Comparison of ENCODE assay signal across 8 cellular contexts in genomic region chr16:66954097-66954659, GRCh38. TPM values are rescaled to one million over a fixed set of nuclear protein-coding genes. Genes with fewer than 3 reads are reported as not detected.
DNase-seq lines count a peak whose midpoint lies in the region; ATAC-seq and TF ChIP-seq lines count a peak whose summit lies in the region.

No MANE protein-coding gene starts in this region.

- H3K4me3 Mint-ChIP-seq in naive thymus-derived CD8-positive, alpha-beta T cell: no peak overlapping the region
- no peak overlapping the region for H3K4me3 Mint-ChIP-seq in stimulated activated naive B cell treated with anti-CD40 and anti-IgM and Interleukin-4, amounts not matched to agents 10 μg/mL and 1 μg/mL and 100 μg/mL, for 72 hours

- no peak overlapping the region for H3K4me3 ChIP-seq in Jurkat, Clone E6-1 (ENCODE audit: low read length)
- H3K4me3 ChIP-seq in PC-3 (ENCODE audit: low read length) (no peak overlapping the region), esophagus squamous epithelium (no peak overlapping the region)

- CTCF ChIA-PET in PC-3 (lab: Charles Lee): interaction anchor here (0.5 to 0.6 kb wide), 5 partner anchors 9 to 466 kb away, joined by 3 to 12 read pairs (median 6); no protein-coding TSS in a partner anchor

- no peak overlapping the region for H3K27ac ChIP-seq in PC-3 (ENCODE audit: low read length)
- peak overlapping the region in 3 of 4 donors; percentile 11 to 68 (median 48) for H3K27ac ChIP-seq in esophagus squamous epithelium

- H3K27me3 Mint-ChIP-seq in naive thymus-derived CD8-positive, alpha-beta T cell: peaks cover 23 to 50% (median 37%) of the 10 kb centered on the region in 5 donors
- peaks cover 37 to 59% of the 10 kb centered on the region in 2 donors for H3K27me3 Mint-ChIP-seq in stimulated activated naive B cell treated with anti-CD40 and anti-IgM and Interleukin-4, amounts not matched to agents 10 μg/mL and 1 μg/mL and 100 μg/mL, for 72 hours

- no peak overlapping the region for H3K9ac ChIP-seq in PC-3 (ENCODE audit: low read length)

- H3K36me3 ChIP-seq in PC-3 (ENCODE audit: low read depth, low read length) (no peaks in the 10 kb centered on the region), esophagus squamous epithelium (no peaks in the 10 kb centered on the region)

- peak overlapping the region in 2 of 10 donors; percentile 41 to 59 for H3K27ac Mint-ChIP-seq in naive thymus-derived CD8-positive, alpha-beta T cell
- H3K27ac Mint-ChIP-seq in stimulated activated naive B cell treated with anti-CD40 and anti-IgM and Interleukin-4, amounts not matched to agents 10 μg/mL and 1 μg/mL and 100 μg/mL, for 72 hours: peak overlapping the region; percentile 37

- peaks cover 0 to 5% (median 0%) of the 10 kb centered on the region in 3 donors for H3K36me3 Mint-ChIP-seq in naive thymus-derived CD8-positive, alpha-beta T cell
- no peaks in the 10 kb centered on the region for H3K36me3 Mint-ChIP-seq in stimulated activated naive B cell treated with anti-CD40 and anti-IgM and Interleukin-4, amounts not matched to agents 10 μg/mL and 1 μg/mL and 100 μg/mL, for 72 hours

- POLR2A ChIA-PET in PC-3 (lab: Charles Lee; ENCODE audit: unreplicated experiment): no interaction called here
- POLR2A ChIA-PET in naive thymus-derived CD8-positive, alpha-beta T cell (lab: Charles Lee): interaction anchor here (1.3 kb wide), 1 partner anchor 20 kb away, joined by 3 read pairs; the partner anchor contains the start of gene CIAO2B

- H3K4me2 ChIP-seq in PC-3 (ENCODE audit: low read length): no peak overlapping the region

- H3K27me3 ChIP-seq in PC-3 (ENCODE audit: low read length) (no peaks in the 10 kb centered on the region), esophagus squamous epithelium (peaks cover 0 to 15% (median 0%) of the 10 kb centered on the region in 4 donors)

- H3F3A ChIP-seq in PC-3 (ENCODE audit: low read length, unreplicated experiment): no peaks in the 10 kb centered on the region

- no TSS peak for BruUV-seq in PC-3 (replicated peaks; lab: Mats Ljungman, UMichigan)

- ATAC-seq in PC-3 (peak; percentile 82), HG02852 (IDR thresholded peaks at IDR 0.05; ENCODE audit: unreplicated experiment) (no peak)
- ATAC-seq in naive thymus-derived CD8-positive, alpha-beta T cell: peak; percentile 85 to 99
- peak; percentile 79 to 90 for ATAC-seq in stimulated activated naive B cell treated with anti-CD40 and anti-IgM and Interleukin-4, amounts not matched to agents 10 μg/mL and 1 μg/mL and 100 μg/mL, for 72 hours (replicated peaks)

- peak overlapping the region; percentile 62 for H2AFZ ChIP-seq in PC-3 (ENCODE audit: low read length)

- peaks cover 10 to 13% (median 10%) of the 10 kb centered on the region in 4 donors for H3K4me1 Mint-ChIP-seq in naive thymus-derived CD8-positive, alpha-beta T cell
- H3K4me1 Mint-ChIP-seq in stimulated activated naive B cell treated with anti-CD40 and anti-IgM and Interleukin-4, amounts not matched to agents 10 μg/mL and 1 μg/mL and 100 μg/mL, for 72 hours: peaks cover 4 to 6% of the 10 kb centered on the region in 2 donors

- TF ChIP-seq POLR2A in esophagus squamous epithelium (IDR thresholded peaks at IDR 0.05): no peak

- no peaks in the 10 kb centered on the region for H3K9me2 ChIP-seq in PC-3 (replicated peaks; ENCODE audit: low read length)

- H3K4me1 ChIP-seq in PC-3 (ENCODE audit: insufficient read depth, low read length): no peaks in the 10 kb centered on the region
- H3K4me1 ChIP-seq in esophagus squamous epithelium: peaks cover 0 to 41% (median 10%) of the 10 kb centered on the region in 3 donors

- H3K9me3 ChIP-seq in PC-3 (ENCODE audit: low read length) (no peaks in the 10 kb centered on the region), esophagus squamous epithelium (no peaks in the 10 kb centered on the region)

- no peaks in the 10 kb centered on the region for H4K20me1 ChIP-seq in PC-3 (ENCODE audit: low read length)

- DNase-seq in ELR (ENCODE audit: low read depth) (peak; percentile 84), PC-3 (peak; percentile 81), esophagus squamous epithelium (lab: John Stamatoyannopoulos, UW) (no peak)
- DNase-seq in Jurkat, Clone E6-1 (ENCODE audit: low read depth, low spot score): peak; percentile 75
- DNase-seq in activated T-cell treated with anti-CD3 and anti-CD28 coated beads, Interleukin-2, amount 50 U/mL, for 1 hour: peak; percentile 79
- DNase-seq in naive thymus-derived CD8-positive, alpha-beta T cell: peak; percentile 49 to 81 (median 68)
- peak; percentile 58 for DNase-seq in stimulated activated naive B cell treated with anti-CD40 and anti-IgM and Interleukin-4, amounts not matched to agents 10 μg/mL and 1 μg/mL and 100 μg/mL, for 72 hours

- H3K9me3 Mint-ChIP-seq in naive thymus-derived CD8-positive, alpha-beta T cell: peaks cover 0 to 1% (median 0%) of the 10 kb centered on the region in 9 donors
- peaks cover 0 to 6% of the 10 kb centered on the region in 2 donors for H3K9me3 Mint-ChIP-seq in stimulated activated naive B cell treated with anti-CD40 and anti-IgM and Interleukin-4, amounts not matched to agents 10 μg/mL and 1 μg/mL and 100 μg/mL, for 72 hours

- intact Hi-C loops in PC-3 (cut with micrococcal nuclease) (loop anchor here (1.0 to 5.0 kb wide), 2 partner anchors 203 to 231 kb away; partner anchors contain the start of genes FBXL8 and TRADD), esophagus squamous epithelium (cut with DNase I) (no loop called here)

- WGBS in esophagus squamous epithelium, 2 donors: 8 to 15% methylated on average over 7 to 8 of the region's 8 CpGs

- TF ChIP-seq CTCF in PC-3 (conservative IDR thresholded peaks at IDR 0.05; ENCODE audit: low read depth, low read length) (peak; percentile 80), esophagus squamous epithelium (IDR thresholded peaks at IDR 0.05) (peak; percentile 84 to 90 (median 86))

- H3K79me2 ChIP-seq in PC-3 (ENCODE audit: low read length): no peaks in the 10 kb centered on the region

RNA-seq across cellular contexts. Expression of gene CES3, which starts 6.9 kb away (rescaled TPM):
- 7.8 TPM for polyA plus RNA-seq in Jurkat, Clone E6-1 (2012; ENCODE audit: insufficient read depth, insufficient read length)
- 0.26 and 0.58 TPM in 2 replicates for total RNA-seq in PC-3 (2014; rRNA removed)
- 1 to 10 TPM; 1.5 to 7.1 (median 3.6) TPM for total RNA-seq in esophagus squamous epithelium
- total RNA-seq in naive thymus-derived CD8-positive, alpha-beta T cell: under 1 TPM; 0.10 to 0.16 TPM
- not detected for polyA plus RNA-seq in naive thymus-derived CD8-positive, alpha-beta T cell

RNA-seq across cellular contexts. Expression of gene CES2, which starts 18.9 kb away (rescaled TPM):
- polyA plus RNA-seq in Jurkat, Clone E6-1 (2012; ENCODE audit: insufficient read depth, insufficient read length): 20.0 TPM
- total RNA-seq in PC-3 (2014; rRNA removed) (15.3 and 15.8 TPM in 2 replicates), esophagus squamous epithelium (100 to 1,000 TPM; 120 to 250 (median 170) TPM)
- total RNA-seq in naive thymus-derived CD8-positive, alpha-beta T cell: 10 to 100 TPM; 56.7 to 62.7 TPM
- polyA plus RNA-seq in naive thymus-derived CD8-positive, alpha-beta T cell: 10 to 100 TPM; 21.1 to 31.2 (median 31.2) TPM

RNA-seq across cellular contexts. Expression of gene CIAO2B, which starts 20.0 kb away (rescaled TPM):
- polyA plus RNA-seq in Jurkat, Clone E6-1 (2012; ENCODE audit: insufficient read depth, insufficient read length): 360 TPM
- total RNA-seq in PC-3 (2014; rRNA removed) (147 and 172 TPM in 2 replicates), esophagus squamous epithelium (100 to 1,000 TPM; 112 to 153 (median 126) TPM)
- total RNA-seq in naive thymus-derived CD8-positive, alpha-beta T cell: 10 to 100 TPM; 57.6 to 64.4 TPM
- polyA plus RNA-seq in naive thymus-derived CD8-positive, alpha-beta T cell: 100 to 1,000 TPM in 1 of 3 donors, 10 to 100 TPM in 2; 86.1 to 110 (median 91.3) TPM

RNA-seq across cellular contexts. Expression of gene RRAD, which starts 28.8 kb away (rescaled TPM):
- polyA plus RNA-seq in Jurkat, Clone E6-1 (2012; ENCODE audit: insufficient read depth, insufficient read length): not detected
- total RNA-seq in PC-3 (2014; rRNA removed) (1.2 and 2.8 TPM in 2 replicates), esophagus squamous epithelium (100 to 1,000 TPM in 2 of 4 donors, 10 to 100 TPM in 2; 68.7 to 208 (median 129) TPM)
- total RNA-seq in naive thymus-derived CD8-positive, alpha-beta T cell: under 1 TPM in 1 of 2 experiments, not detected in 1; 0.55 TPM
- polyA plus RNA-seq in naive thymus-derived CD8-positive, alpha-beta T cell: not detected

RNA-seq across cellular contexts. Expression of gene CES4A, which starts 34.2 kb away (rescaled TPM):
- not detected for polyA plus RNA-seq in Jurkat, Clone E6-1 (2012; ENCODE audit: insufficient read depth, insufficient read length)
- 2.1 and 2.6 TPM in 2 replicates for total RNA-seq in PC-3 (2014; rRNA removed)
- total RNA-seq in esophagus squamous epithelium: 1 to 10 TPM; 4.8 to 9.6 (median 6.4) TPM
- total RNA-seq in naive thymus-derived CD8-positive, alpha-beta T cell: 10 to 100 TPM; 10.0 to 13.7 TPM
- polyA plus RNA-seq in naive thymus-derived CD8-positive, alpha-beta T cell: 1 to 10 TPM in 2 of 3 donors, under 1 TPM in 1; 0.83 to 2.4 (median 1.5) TPM
